13 cellular contexts compared by ENCODE assay signal in the genomic region with DNA sequence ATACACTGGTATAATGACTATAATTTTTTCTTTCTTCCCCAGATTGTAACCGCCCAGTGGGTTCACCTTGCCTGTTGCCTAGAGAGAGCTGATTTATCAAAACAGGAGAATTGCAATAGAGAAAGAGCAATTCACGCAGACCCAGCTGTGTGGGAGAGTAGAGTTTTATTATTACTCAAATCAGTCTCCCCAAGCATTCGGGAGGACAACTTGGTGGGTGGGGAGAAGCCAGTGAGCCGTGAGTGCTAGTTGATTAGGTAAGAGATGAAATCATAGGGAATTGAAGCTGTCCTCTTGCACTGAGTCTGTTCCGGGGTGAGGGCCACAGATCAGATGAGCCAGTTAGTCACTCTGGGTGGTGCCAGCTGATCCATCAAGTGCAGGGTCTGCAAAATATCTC.
DNase-seq lines count a peak whose midpoint lies in the region; ATAC-seq and TF ChIP-seq lines count a peak whose summit lies in the region.
"Had no signal": no experiment of that assay in that cellular context is flagged by ENCODE, and none has a peak within 500 bp of the region (broad histone marks: within the 10 kb centered on the region; RNA-seq: fewer than 3 reads in every experiment).

No MANE protein-coding gene starts in this region.

- H3K4me3 ChIP-seq in brain microvascular endothelial cell (ENCODE audit: low read depth, low read length) = no peak overlapping the region
- H3K4me3 ChIP-seq: esophagus squamous epithelium had no signal

- ATAC-seq in HG02870 (IDR thresholded peaks at IDR 0.05; ENCODE audit: unreplicated experiment) (peak; percentile 57), GM21529 (IDR thresholded peaks at IDR 0.05; ENCODE audit: unreplicated experiment) (no peak), GM18907 (IDR thresholded peaks at IDR 0.05; ENCODE audit: unreplicated experiment) (no peak)
- ATAC-seq: naive thymus-derived CD8-positive, alpha-beta T cell had no signal

- no peaks in the 10 kb centered on the region for H3K27me3 ChIP-seq in brain microvascular endothelial cell (replicated peaks)
- H3K27me3 ChIP-seq: esophagus squamous epithelium had no signal

- H3K27ac ChIP-seq in brain microvascular endothelial cell = no peak overlapping the region
- H3K27ac ChIP-seq: esophagus squamous epithelium had no signal

- no peaks in the 10 kb centered on the region for H3K36me3 ChIP-seq in brain microvascular endothelial cell (replicated peaks)
- H3K36me3 ChIP-seq: esophagus squamous epithelium had no signal

- no peak for TF ChIP-seq CTCF in GM13976 (IDR thresholded peaks at IDR 0.05; ENCODE audit: borderline replicate concordance, control extremely low read depth, extremely low read depth, insufficient read depth, missing control alignments)
- no peak for TF ChIP-seq CTCF in brain microvascular endothelial cell (IDR thresholded peaks at IDR 0.05; ENCODE audit: low read depth, low read length, missing control alignments)

- in situ Hi-C loops in GM13976 (cut with MboI; ENCODE audit: low sequenced_read_pairs, unreplicated experiment) = no loop called here
- in situ Hi-C loops in brain microvascular endothelial cell (cut with HindIII; ENCODE audit: low pct_ligation_motif_present, low sequenced_read_pairs) = no loop called here

- DNase-seq in GM13976 (ENCODE audit: low spot score) (peak; percentile 34), brain microvascular endothelial cell (peak; percentile 23), NCI-H1105 treated with DMSO at 0.1 percent for 48 hours (lab: John Stamatoyannopoulos, UW) (no peak)
- peak; percentile 3 for DNase-seq in stimulated activated CD4-positive, alpha-beta T cell treated with anti-CD3 and anti-CD28 coated beads, Interleukin-12 subunit alpha, Interleukin-12 subunit beta, amount 100 ng/mL, for 4 hours
- DNase-seq: cerebellar nuclear complex; DMS53; esophagus squamous epithelium; naive thymus-derived CD8-positive, alpha-beta T cell; NCI-H187 treated with DMSO at 0.1 percent for 48 hours; small intestine had no signal
